Comparison of ENCODE assay signal across 12 cellular contexts in genomic region chr6:41697902-41698349, GRCh38. TPM values are rescaled to one million over a fixed set of nuclear protein-coding genes. Genes with fewer than 3 reads are reported as not detected.
DNase-seq lines count a peak whose midpoint lies in the region; ATAC-seq and TF ChIP-seq lines count a peak whose summit lies in the region.
"Had no signal": no experiment of that assay in that cellular context is flagged by ENCODE, and none has a peak within 500 bp of the region (broad histone marks: within the 10 kb centered on the region; RNA-seq: fewer than 3 reads in every experiment).

No MANE protein-coding gene starts in this region.

- intact Hi-C loops in IMR-90 (cut with micrococcal nuclease): loop anchor here (5.0 kb wide), 1 partner anchor 79 kb away; the partner anchor contains the start of gene FRS3

- peak overlapping the region; percentile 19 for H3K18ac ChIP-seq in IMR-90 (ENCODE audit: low read depth, low read length)

- H3K27ac ChIP-seq in IMR-90 (ENCODE audit: insufficient read depth, low read length) (peak overlapping the region; percentile 65), cingulate gyrus (ENCODE audit: low read depth, low read length) (peak overlapping the region; percentile 81)

- H3K4me1 ChIP-seq in IMR-90 (ENCODE audit: control insufficient read depth, insufficient read depth, low read length): peaks cover 12% of the 10 kb centered on the region

- H3K4me1 Mint-ChIP-seq in nephron: peaks cover 20% of the 10 kb centered on the region

- dilution Hi-C loops in IMR-90 (cut with HindIII; ENCODE audit: low sequenced_read_pairs, unreplicated experiment): no loop called here

- H3K27me3 Mint-ChIP-seq in nephron (ENCODE audit: low read depth): peaks cover 6% of the 10 kb centered on the region

- no peak overlapping the region; the same call in 1 of the 2 replicates for H2BK20ac ChIP-seq in IMR-90 (ENCODE audit: low read depth, low read length)

- no peaks in the 10 kb centered on the region for H3K79me1 ChIP-seq in IMR-90 (ENCODE audit: low read depth in 1 of 2, low read length in 2 of 2)

- DNase-seq in A172 (ENCODE audit: low spot score) (peak; percentile 33), IMR-90 (peak; percentile 59), GOT3 (lab: John Stamatoyannopoulos, UW) (no peak), HuH-7.5 (ENCODE audit: low spot score) (no peak)
- DNase-seq: activated T-cell treated with anti-CD3 and anti-CD28 coated beads for 4 hours, left colon had no signal

- H3K56ac ChIP-seq in IMR-90 (ENCODE audit: extremely low read depth, insufficient read depth, low read length): peak overlapping the region; percentile 54; the same call in 1 of the 2 replicates

- H3K9me3 Mint-ChIP-seq in nephron: no peaks in the 10 kb centered on the region
- H3K9me3 Mint-ChIP-seq: neural crest cell had no signal

- H3K36me3 Mint-ChIP-seq in nephron (ENCODE audit: low read depth): no peaks in the 10 kb centered on the region

- peak overlapping the region; percentile 37 for H3K4me2 ChIP-seq in IMR-90 (ENCODE audit: low read depth, low read length)

- WGBS in IMR-90 (ENCODE audit: extremely low coverage in 2 of 2, insufficient read length in 1 of 2), 2 experiments: 78% methylated on average over 1 of the region's 4 CpGs; no CpG with 5 or more reads in 1 of the 2 experiments

- peak overlapping the region; percentile 72 for H4K91ac ChIP-seq in IMR-90 (ENCODE audit: insufficient read depth, low read depth, low read length)

- peak overlapping the region; percentile 82 for H2AFZ ChIP-seq in IMR-90 (replicated peaks; ENCODE audit: low read length, poor library complexity)

- peak overlapping the region; percentile 15; the same call in 1 of the 2 replicates for H3K9ac ChIP-seq in IMR-90 (ENCODE audit: low read depth, low read length)

- peak overlapping the region; percentile 34 for H3K4ac ChIP-seq in IMR-90 (ENCODE audit: low read depth, low read length)

- peak overlapping the region; percentile 79; the same call in 1 of the 2 replicates for H3K23ac ChIP-seq in IMR-90 (ENCODE audit: low read depth, low read length)

- peak overlapping the region; percentile 46 for H2BK120ac ChIP-seq in IMR-90 (ENCODE audit: low read depth, low read length)

- H2BK15ac ChIP-seq in IMR-90 (ENCODE audit: low read depth, low read length): peak overlapping the region; percentile 69; the same call in 1 of the 3 replicates

- H2BK5ac ChIP-seq in IMR-90 (ENCODE audit: low read depth, low read length, poor library complexity, severe bottlenecking): peak overlapping the region; percentile 76

- H4K20me1 ChIP-seq in IMR-90 (ENCODE audit: insufficient read depth, low read length): no peaks in the 10 kb centered on the region; the same call in 1 of the 2 replicates

- TF ChIP-seq CTCF in IMR-90 (conservative IDR thresholded peaks at IDR 0.05; ENCODE audit: low read depth, low read length) (no peak), nephron (IDR thresholded peaks at IDR 0.05; ENCODE audit: unreplicated experiment in 3 of 3) (no peak)

- peaks cover 4% of the 10 kb centered on the region; the same call in 1 of the 2 replicates for H3K9me1 ChIP-seq in IMR-90 (ENCODE audit: insufficient read depth, low read length)

- H4K5ac ChIP-seq in IMR-90 (ENCODE audit: low read depth, low read length): peak overlapping the region; percentile 14

- no peak for TF ChIP-seq RAD21 in IMR-90 (IDR thresholded peaks at IDR 0.05; ENCODE audit: low read length)

- H2AK9ac ChIP-seq in IMR-90 (replicated peaks; ENCODE audit: low read depth, low read length, poor library complexity): peak overlapping the region; percentile 84

- in situ Hi-C loops in IMR-90 (cut with MboI; ENCODE audit: low sequenced_read_pairs): no loop called here

- H3K27me3 ChIP-seq in IMR-90 (ENCODE audit: control insufficient read depth, insufficient read depth, low read length): no peaks in the 10 kb centered on the region; the same call in 1 of the 2 replicates

- no peaks in the 10 kb centered on the region for H3K36me3 ChIP-seq in IMR-90 (ENCODE audit: control insufficient read depth, insufficient read depth, low read length)

- ATAC-seq in IMR-90 (ENCODE audit: low read depth) (peak; percentile 30), HG03565 (IDR thresholded peaks at IDR 0.05; ENCODE audit: unreplicated experiment) (no peak), GM18870 (IDR thresholded peaks at IDR 0.05; ENCODE audit: unreplicated experiment) (no peak)
- ATAC-seq: activated CD4-positive, CD25-positive, alpha-beta regulatory T cell treated with anti-CD3 and anti-CD28 coated beads, Interleukin-2, amount 50 U/mL, for 24 hours; left colon had no signal

- no peak for TF ChIP-seq POLR2A in IMR-90 (IDR thresholded peaks at IDR 0.05; ENCODE audit: low read depth, low read length)

- no TSS peak for BruUV-seq in IMR-90 (replicated peaks; lab: Mats Ljungman, UMichigan)

- CTCF ChIA-PET in IMR-90 (lab: Yijun Ruan, JAX): no interaction called here

- H3K9me3 ChIP-seq in IMR-90 (ENCODE audit: control insufficient read depth, insufficient read depth, low read length): no peaks in the 10 kb centered on the region

- H3K4me3 ChIP-seq in IMR-90 (ENCODE audit: insufficient read depth, low read depth, low read length): no peak overlapping the region

- peak overlapping the region; percentile 38 to 77 (median 70) for H3K27ac Mint-ChIP-seq in nephron

- peak overlapping the region; percentile 49 for H3K14ac ChIP-seq in IMR-90 (replicated peaks; ENCODE audit: low read depth, low read length)

- H4K8ac ChIP-seq in IMR-90 (ENCODE audit: low read depth in 2 of 2, low read length in 2 of 2): peak overlapping the region; percentile 64 to 80

- no peak overlapping the region for H3K4me3 Mint-ChIP-seq in nephron
- H3K4me3 Mint-ChIP-seq: neural crest cell had no signal

- peak overlapping the region; percentile 65; the same call in 1 of the 2 replicates for H2AK5ac ChIP-seq in IMR-90 (ENCODE audit: low read depth, low read length)

- POLR2A ChIA-PET in IMR-90 (lab: Charles Lee; ENCODE audit: unreplicated experiment): no interaction called here

TF ChIP-seq in IMR-90, 13 proteins besides CTCF, POLR2A, EP300 and RAD21:
- TF ChIP-seq, protein P1, sequence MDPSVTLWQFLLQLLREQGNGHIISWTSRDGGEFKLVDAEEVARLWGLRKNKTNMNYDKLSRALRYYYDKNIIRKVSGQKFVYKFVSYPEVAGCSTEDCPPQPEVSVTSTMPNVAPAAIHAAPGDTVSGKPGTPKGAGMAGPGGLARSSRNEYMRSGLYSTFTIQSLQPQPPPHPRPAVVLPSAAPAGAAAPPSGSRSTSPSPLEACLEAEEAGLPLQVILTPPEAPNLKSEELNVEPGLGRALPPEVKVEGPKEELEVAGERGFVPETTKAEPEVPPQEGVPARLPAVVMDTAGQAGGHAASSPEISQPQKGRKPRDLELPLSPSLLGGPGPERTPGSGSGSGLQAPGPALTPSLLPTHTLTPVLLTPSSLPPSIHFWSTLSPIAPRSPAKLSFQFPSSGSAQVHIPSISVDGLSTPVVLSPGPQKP (IDR thresholded peaks at IDR 0.05; ENCODE audit: borderline replicate concordance, low read depth, low read length): no peak
- peak; percentile 16; the same call in 1 of the 2 replicates for TF ChIP-seq CEBPB (IDR thresholded peaks at IDR 0.05; ENCODE audit: low read depth, low read length)

RNA-seq across cellular contexts. Expression of gene TFEB, which starts 37.5 kb away (rescaled TPM):
- 6.0 and 9.6 TPM in 2 replicates for total RNA-seq in A172 (2014; rRNA removed; shearing (Covaris generic))
- 4.4 and 4.5 TPM in 2 replicates for total RNA-seq in IMR-90 (2012; rRNA removed)
- 4.7 and 4.9 TPM in 2 replicates for polyA plus RNA-seq in IMR-90 (2012; rRNA removed)
- 3.7 and 4.9 TPM in 2 replicates for polyA plus RNA-seq in IMR-90 (2012; cell fraction: cytosol; rRNA removed)
- 8.0 and 14.7 TPM in 2 replicates for polyA plus RNA-seq in IMR-90 (2012; cell fraction: nucleus; rRNA removed; ENCODE audit: low replicate concordance)

RNA-seq across cellular contexts. Expression of gene PGC, which starts 49.3 kb away (rescaled TPM):
- not detected in 2 replicates for total RNA-seq in A172 (2014; rRNA removed; shearing (Covaris generic))
- not detected in 2 replicates for total RNA-seq in IMR-90 (2012; rRNA removed)
- polyA plus RNA-seq in IMR-90 (2012; rRNA removed): not detected in 2 replicates
- not detected in 2 replicates for polyA plus RNA-seq in IMR-90 (2012; cell fraction: cytosol; rRNA removed)
- not detected in 2 replicates for polyA plus RNA-seq in IMR-90 (2012; cell fraction: nucleus; rRNA removed; ENCODE audit: low replicate concordance)
- total RNA-seq: left colon, neural crest cell had no signal

RNA-seq across cellular contexts. Expression of gene MDFI, which starts 59.7 kb away (rescaled TPM):
- total RNA-seq in A172 (2014; rRNA removed; shearing (Covaris generic)): not detected in 2 replicates
- total RNA-seq in IMR-90 (2012; rRNA removed): 0.18 and 0.28 TPM in 2 replicates
- 0.29 and 0.36 TPM in 2 replicates for polyA plus RNA-seq in IMR-90 (2012; rRNA removed)
- polyA plus RNA-seq in IMR-90 (2012; cell fraction: cytosol; rRNA removed): 0.21 and 0.36 TPM in 2 replicates
- polyA plus RNA-seq in IMR-90 (2012; cell fraction: nucleus; rRNA removed; ENCODE audit: low replicate concordance): 0.08 and 0.32 TPM in 2 replicates

Comparison
In these comparisons a context has a peak if more than half of its experiments do, and no peak if none do; other contexts are left out.
1. DNase-seq: peak in A172 (single experiment) and IMR-90 (single experiment); none in GOT3 (single experiment) and HuH-7.5 (single experiment).